In genomic region chr2:189654641-189655040, GRCh38 we compare ENCODE assay signal across 10 cellular contexts.
"Had no signal": no experiment of that assay in that cellular context is flagged by ENCODE, and none has a peak within 500 bp of the region (broad histone marks: within the 10 kb centered on the region; RNA-seq: fewer than 3 reads in every experiment).

No MANE protein-coding gene starts in this region.

- H3K27ac Mint-ChIP-seq: activated naive CD8-positive, alpha-beta T cell treated with anti-CD3 and anti-CD28 coated beads, Interleukin-2, amount 10 ng/mL, durations not matched to agents 7 days and 5 days; activated T-helper 1 cell treated with anti-CD3 and anti-CD28 coated beads, Interleukin-12 subunit alpha, Interleukin-12 subunit beta, Interleukin-2, Interleukin-4 antibody, amounts not matched to agents 30 ng/mL and 10 ng/mL and 1 ng/mL, durations not matched to agents 14 hours and 24 hours and 36 hours; T-helper 2 cell treated with Interferon-gamma antibody and Interleukin-4, amounts not matched to agents 5 μg/mL and 100 μg/mL, for 36 hours had no signal

- H3K27me3 ChIP-seq: cardiac muscle cell, right lobe of liver had no signal

- ATAC-seq: right lobe of liver had no signal

- H3K4me3 Mint-ChIP-seq: activated naive CD8-positive, alpha-beta T cell treated with anti-CD3 and anti-CD28 coated beads, Interleukin-2, amount 10 ng/mL, durations not matched to agents 7 days and 5 days; activated T-helper 1 cell treated with anti-CD3 and anti-CD28 coated beads, Interleukin-12 subunit alpha, Interleukin-12 subunit beta, Interleukin-2, Interleukin-4 antibody, amounts not matched to agents 30 ng/mL and 10 ng/mL and 1 ng/mL, durations not matched to agents 14 hours and 24 hours and 36 hours; T-helper 2 cell treated with Interferon-gamma antibody and Interleukin-4, amounts not matched to agents 5 μg/mL and 100 μg/mL, for 36 hours had no signal

- DNase-seq: activated CD4-positive, alpha-beta T cell treated with anti-CD3 and anti-CD28 coated beads, Interleukin-2, amount 50 U/mL, for 1 hour; activated naive CD8-positive, alpha-beta T cell treated with anti-CD3 and anti-CD28 coated beads, Interleukin-2, amount 10 ng/mL, durations not matched to agents 7 days and 5 days; mesendoderm; right lobe of liver; stimulated activated CD4-positive, alpha-beta T cell treated with anti-CD3 and anti-CD28 coated beads, Interleukin-12 subunit alpha, Interleukin-12 subunit beta, amount 100 ng/mL, for 4 hours; stimulated activated CD4-positive, alpha-beta T cell treated with anti-CD3 and anti-CD28 coated beads, Interleukin-2, amount 100 ng/mL, for 24 hours; SW 1271 had no signal

- H3K4me3 ChIP-seq: cardiac muscle cell, right lobe of liver had no signal

- H3K27ac ChIP-seq: cardiac muscle cell, right lobe of liver had no signal

- H3K4me1 ChIP-seq: right lobe of liver had no signal

- H3K27me3 Mint-ChIP-seq: activated naive CD8-positive, alpha-beta T cell treated with anti-CD3 and anti-CD28 coated beads, Interleukin-2, amount 10 ng/mL, durations not matched to agents 7 days and 5 days had no signal

- H3K36me3 ChIP-seq: cardiac muscle cell, right lobe of liver had no signal
